ENCODE assay signal across 8 cellular contexts in genomic region chr18:48711651-48712486, GRCh38.
A peak's percentile ranks its signal among the peaks of the same experiment; 100 is the strongest.
DNase-seq lines count a peak whose midpoint lies in the region; ATAC-seq and TF ChIP-seq lines count a peak whose summit lies in the region.

No MANE protein-coding gene starts in this region.

- peak overlapping the region; percentile 56 for H3K4me2 ChIP-seq in smooth muscle cell

- peak; percentile 67 for TF ChIP-seq CTCF in smooth muscle cell (IDR thresholded peaks at IDR 0.05; ENCODE audit: borderline replicate concordance, insufficient read depth, poor library complexity, severe bottlenecking)

- no peaks in the 10 kb centered on the region for H3K9me3 ChIP-seq in smooth muscle cell (replicated peaks; ENCODE audit: low read depth)

- in situ Hi-C loops in KBM-7 (cut with MboI; ENCODE audit: low pct_unique_long_range_greater_than_20kb, low sequenced_read_pairs) = no loop called here

- no peaks in the 10 kb centered on the region for H4K20me1 ChIP-seq in smooth muscle cell (ENCODE audit: low read depth)

- ATAC-seq in activated T-helper 17 cell treated with anti-CD3 and anti-CD28 coated beads, Interleukin-2, amount 50 U/mL, for 72 hours (replicated peaks) = peak; percentile 53
- peak; percentile 30 to 73 for ATAC-seq in left cardiac atrium
- ATAC-seq in HG02884 (IDR thresholded peaks at IDR 0.05; ENCODE audit: unreplicated experiment) = no peak

- H3K4me3 ChIP-seq in smooth muscle cell = no peak overlapping the region

- no peak overlapping the region for H3K27ac Mint-ChIP-seq in activated T-helper 17 cell treated with anti-CD3 and anti-CD28 coated beads, Interleukin-2, amount 50 U/mL, for 72 hours

- no peak overlapping the region for H2AFZ ChIP-seq in smooth muscle cell (ENCODE audit: low read depth)

- no peaks in the 10 kb centered on the region for H3K9me3 Mint-ChIP-seq in activated T-helper 17 cell treated with anti-CD3 and anti-CD28 coated beads, Interleukin-2, amount 50 U/mL, for 72 hours

- no peaks in the 10 kb centered on the region for H3K27me3 ChIP-seq in smooth muscle cell (ENCODE audit: low read depth)

- peaks cover 34% of the 10 kb centered on the region for H3K4me1 ChIP-seq in smooth muscle cell (ENCODE audit: low read depth)

- 54% methylated on average over 15 of the region's 15 CpGs for WGBS in smooth muscle cell (ENCODE audit: low lambda C conversion rate)

- intact Hi-C loops in left cardiac atrium (cut with DNase I) = loop anchor here (10.0 kb wide), 4 partner anchors 133 to 703 kb away; partner anchors contain the start of gene SMAD7 (in 1 of the 2)

- H3F3A ChIP-seq in smooth muscle cell (ENCODE audit: low read depth) = peaks cover 29% of the 10 kb centered on the region

- H3K4me3 Mint-ChIP-seq in activated T-helper 17 cell treated with anti-CD3 and anti-CD28 coated beads, Interleukin-2, amount 50 U/mL, for 72 hours = no peak overlapping the region

- H3K27ac ChIP-seq in smooth muscle cell (ENCODE audit: low read depth) = peak overlapping the region; percentile 96

- peaks cover 52% of the 10 kb centered on the region for H3K79me2 ChIP-seq in smooth muscle cell (ENCODE audit: low read depth)

- H3K27me3 Mint-ChIP-seq in activated T-helper 17 cell treated with anti-CD3 and anti-CD28 coated beads, Interleukin-2, amount 50 U/mL, for 72 hours = no peaks in the 10 kb centered on the region

- DNase-seq in SKM-1 treated with dmso at 0.1 percent for 144 hours (lab: John Stamatoyannopoulos, UW; ENCODE audit: unreplicated experiment) (peak; percentile 1), SKM-1 (lab: John Stamatoyannopoulos, UW; ENCODE audit: unreplicated experiment) (no peak), KBM-7 (peak; percentile 26), left cardiac atrium (peak; percentile 58), smooth muscle cell (lab: John Stamatoyannopoulos, UW; ENCODE audit: unreplicated experiment) (peak; percentile 30), NCI-H187 treated with DMSO at 0.1 percent for 48 hours (lab: John Stamatoyannopoulos, UW) (no peak)

- no peaks in the 10 kb centered on the region for H3K4me1 Mint-ChIP-seq in activated T-helper 17 cell treated with anti-CD3 and anti-CD28 coated beads, Interleukin-2, amount 50 U/mL, for 72 hours

- H3K9ac ChIP-seq in smooth muscle cell (ENCODE audit: low read depth) = peak overlapping the region; percentile 42

- H3K36me3 ChIP-seq in smooth muscle cell (ENCODE audit: low read depth) = no peaks in the 10 kb centered on the region

- H3K36me3 Mint-ChIP-seq in activated T-helper 17 cell treated with anti-CD3 and anti-CD28 coated beads, Interleukin-2, amount 50 U/mL, for 72 hours (ENCODE audit: low read depth) = no peaks in the 10 kb centered on the region

Comparison
In these comparisons a context has a peak if more than half of its experiments do, and no peak if none do; other contexts are left out.
1. DNase-seq: peak in SKM-1 treated with dmso at 0.1 percent for 144 hours (single experiment), KBM-7 (single experiment), left cardiac atrium (single experiment) and smooth muscle cell (single experiment); none in SKM-1 (single experiment) and NCI-H187 treated with DMSO at 0.1 percent for 48 hours (single experiment).